Comparison of ENCODE assay signal across 14 cellular contexts in the genomic region with DNA sequence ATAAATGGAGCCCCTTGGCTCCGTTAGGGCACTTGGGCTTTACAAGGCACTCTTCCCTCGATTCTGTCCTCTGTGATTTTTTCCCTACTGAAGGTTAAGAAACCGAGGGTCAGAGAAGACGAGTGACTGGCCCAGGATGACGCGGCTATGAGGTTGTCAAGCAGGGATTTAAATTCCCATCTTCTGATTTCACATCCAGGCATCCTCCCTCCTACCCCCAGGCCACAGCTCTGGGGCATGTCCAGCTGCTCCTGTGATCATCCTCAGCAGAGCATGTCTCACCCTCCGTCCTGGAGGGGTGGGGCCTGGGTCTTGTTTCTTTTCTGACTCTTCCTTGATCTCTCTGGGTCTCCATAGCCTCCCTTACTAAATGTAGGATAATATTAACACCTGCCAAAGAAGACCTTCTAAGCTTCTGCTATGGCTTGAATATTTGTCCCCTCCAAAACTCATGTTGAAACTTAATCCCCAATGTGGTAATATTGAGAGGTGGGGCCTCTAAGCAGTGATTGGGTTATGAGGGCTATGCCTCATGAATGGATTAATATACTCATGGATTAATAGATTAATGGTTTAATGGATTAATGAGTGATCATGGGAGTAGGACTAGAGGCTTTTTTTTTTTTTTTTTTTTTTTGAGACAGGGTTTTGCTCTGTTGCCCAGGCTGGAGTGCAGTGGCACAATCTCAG. TPM values are rescaled to one million over a fixed set of nuclear protein-coding genes. Genes with fewer than 3 reads are reported as not detected.
DNase-seq lines count a peak whose midpoint lies in the region; ATAC-seq, FAIRE-seq and TF ChIP-seq lines count a peak whose summit lies in the region.
"Had no signal": no experiment of that assay in that cellular context is flagged by ENCODE, and none has a peak within 500 bp of the region (broad histone marks: within the 10 kb centered on the region; RNA-seq: fewer than 3 reads in every experiment).

No MANE protein-coding gene starts in this region.

- H3K27ac ChIP-seq in RWPE2 (ENCODE audit: poor library complexity, severe bottlenecking) = peak overlapping the region; percentile 85
- H3K27ac ChIP-seq: sigmoid colon, thoracic aorta had no signal

- no peaks in the 10 kb centered on the region for H3K9me3 ChIP-seq in RWPE2 (ENCODE audit: severe bottlenecking)
- H3K9me3 ChIP-seq in skeletal muscle satellite cell (replicated peaks; ENCODE audit: low read length) = no peaks in the 10 kb centered on the region
- H3K9me3 ChIP-seq: sigmoid colon, thoracic aorta had no signal

- TF ChIP-seq CTCF in RWPE2 (IDR thresholded peaks at IDR 0.05; ENCODE audit: poor library complexity, severe bottlenecking) = no peak
- TF ChIP-seq CTCF in fibroblast of mammary gland (conservative IDR thresholded peaks at IDR 0.05; ENCODE audit: control insufficient read depth, insufficient read depth, low read depth, low read length) = no peak

- no peak overlapping the region for H3K9ac ChIP-seq in skeletal muscle satellite cell (ENCODE audit: low read depth, low read length)

- FAIRE-seq in H54 (lab: Jason Lieb, UNC) = peak; percentile 88

- no peak for TF ChIP-seq POLR2A in H54 (IDR thresholded peaks at IDR 0.05; ENCODE audit: low read depth, low read length)

- H3K36me3 ChIP-seq in RWPE2 (ENCODE audit: low read depth) (peaks cover 3% of the 10 kb centered on the region; the same call in 1 of the 2 replicates), skeletal muscle satellite cell (ENCODE audit: insufficient read depth, low read length) (no peaks in the 10 kb centered on the region)
- H3K36me3 ChIP-seq: sigmoid colon, thoracic aorta had no signal

- no peaks in the 10 kb centered on the region for H3K27me3 ChIP-seq in RWPE2 (ENCODE audit: insufficient read depth, poor library complexity, severe bottlenecking)
- H3K27me3 ChIP-seq in skeletal muscle satellite cell (ENCODE audit: control insufficient read depth, insufficient read depth, low read length) = peaks cover 10% of the 10 kb centered on the region

- no peak overlapping the region for H3K4me3 ChIP-seq in RWPE2 (ENCODE audit: severe bottlenecking)
- H3K4me3 ChIP-seq in fibroblast of mammary gland (ENCODE audit: control insufficient read depth, low read depth, low read length) = no peak overlapping the region
- H3K4me3 ChIP-seq in skeletal muscle satellite cell (ENCODE audit: low read length) = no peak overlapping the region
- H3K4me3 ChIP-seq: sigmoid colon, thoracic aorta had no signal

- DNase-seq in H54 (ENCODE audit: insufficient read length, low spot score) (peak; percentile 64), RWPE2 (ENCODE audit: low spot score) (peak; percentile 88), fibroblast of mammary gland (ENCODE audit: low read depth) (peak; percentile 79), C1 segment of cervical spinal cord (lab: John Stamatoyannopoulos, UW) (no peak)
- DNase-seq in stimulated activated CD4-positive, alpha-beta T cell treated with anti-CD3 and anti-CD28 coated beads, Interleukin-1b, Interleukin-23, amount 100 ng/mL, for 48 hours = no peak
- DNase-seq: activated CD4-positive, alpha-beta T cell treated with anti-CD3 and anti-CD28 coated beads, Interleukin-2, amount 50 U/mL, for 48 hours; activated effector memory CD4-positive, alpha-beta T cell treated with anti-CD3 and anti-CD28 coated beads, Interleukin-2, amount 50 U/mL, for 16 hours; Karpas-422; naive thymus-derived CD4-positive, alpha-beta T cell; sigmoid colon; T-helper 17 cell had no signal

- peak; percentile 67 for ATAC-seq in RWPE2 (ENCODE audit: low read depth)
- no peak for ATAC-seq in HG02852 (IDR thresholded peaks at IDR 0.05; ENCODE audit: unreplicated experiment)
- ATAC-seq: naive thymus-derived CD4-positive, alpha-beta T cell; T-helper 17 cell had no signal

- H3K4me1 ChIP-seq in RWPE2 (ENCODE audit: insufficient read depth, poor library complexity, severe bottlenecking) (peaks cover 51% of the 10 kb centered on the region), skeletal muscle satellite cell (ENCODE audit: control insufficient read depth, insufficient read depth, low read length) (peaks cover 5% of the 10 kb centered on the region)
- H3K4me1 ChIP-seq: sigmoid colon had no signal

- peak overlapping the region; percentile 23 for H3K4me2 ChIP-seq in skeletal muscle satellite cell (ENCODE audit: low read length)

RNA-seq across cellular contexts. Expression of a gene that starts 4.6 kb away (rescaled TPM):
- total RNA-seq in skeletal muscle satellite cell (2012; rRNA removed) = not detected in 2 replicates
- total RNA-seq: thoracic aorta had no signal

RNA-seq across cellular contexts. Expression of a gene that starts 23.2 kb away (rescaled TPM):
- total RNA-seq in skeletal muscle satellite cell (2012; rRNA removed) = not detected in 2 replicates
- total RNA-seq: sigmoid colon, T-helper 17 cell, thoracic aorta had no signal

RNA-seq across cellular contexts. Expression of a gene that starts 31.6 kb away (rescaled TPM):
- total RNA-seq in skeletal muscle satellite cell (2012; rRNA removed) = not detected in 2 replicates

RNA-seq across cellular contexts. Expression of a gene that starts 42.9 kb away (rescaled TPM):
- 2.8 TPM in 2 replicates for total RNA-seq in skeletal muscle satellite cell (2012; rRNA removed)

Comparison
In these comparisons a context has a peak if more than half of its experiments do, and no peak if none do; other contexts are left out.
1. DNase-seq: peak in H54 (single experiment), RWPE2 (single experiment) and fibroblast of mammary gland (single experiment); none in C1 segment of cervical spinal cord (0 of 14) and stimulated activated CD4-positive, alpha-beta T cell treated with anti-CD3 and anti-CD28 coated beads, Interleukin-1b, Interleukin-23, amount 100 ng/mL, for 48 hours (single experiment).